Comparison of ENCODE assay signal across 1 cellular context in genomic region chr7:84274029-84274638, GRCh38.
TF ChIP-seq lines count a peak whose summit lies in the region.

No MANE protein-coding gene starts in this region.

TF ChIP-seq in H1, 55 proteins besides CTCF, POLR2A, EP300 and RAD21 (continued from another document):
- no peak for TF ChIP-seq E2F6 (IDR thresholded peaks at IDR 0.05)
- TF ChIP-seq JUND (IDR thresholded peaks at IDR 0.05; ENCODE audit: low read length): no peak
- TF ChIP-seq HDAC2 (IDR thresholded peaks at IDR 0.05; ENCODE audit: borderline replicate concordance in 1 of 2, low read depth in 2 of 2, low read length in 2 of 2): no peak
- no peak for TF ChIP-seq PHF8 (conservative IDR thresholded peaks at IDR 0.05; ENCODE audit: low read depth, low read length)
- no peak for TF ChIP-seq RXRA (IDR thresholded peaks at IDR 0.05; ENCODE audit: insufficient read depth, low read depth, low read length)
- TF ChIP-seq, protein P1, sequence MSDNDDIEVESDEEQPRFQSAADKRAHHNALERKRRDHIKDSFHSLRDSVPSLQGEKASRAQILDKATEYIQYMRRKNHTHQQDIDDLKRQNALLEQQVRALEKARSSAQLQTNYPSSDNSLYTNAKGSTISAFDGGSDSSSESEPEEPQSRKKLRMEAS (IDR thresholded peaks at IDR 0.05): no peak
- TF ChIP-seq SAP30 (IDR thresholded peaks at IDR 0.05; ENCODE audit: insufficient read depth, insufficient replicate concordance, low read length): no peak
- TF ChIP-seq BRCA1 (IDR thresholded peaks at IDR 0.05; ENCODE audit: low read depth, low read length): no peak
- no peak for TF ChIP-seq EGR1 (IDR thresholded peaks at IDR 0.05; ENCODE audit: borderline replicate concordance, low read depth, low read length)
- TF ChIP-seq TCF12 (IDR thresholded peaks at IDR 0.05; ENCODE audit: low read depth, low read length): no peak
- TF ChIP-seq EZH2 (IDR thresholded peaks at IDR 0.05; ENCODE audit: low read depth, low read length, severe bottlenecking): no peak
- TF ChIP-seq NANOG (IDR thresholded peaks at IDR 0.05; ENCODE audit: insufficient read depth, low read depth, low read length, poor library complexity, severe bottlenecking): no peak
